Comparison of ENCODE assay signal across 8 cellular contexts in genomic region chr4:169619958-169620845, GRCh38. TPM values are rescaled to one million over a fixed set of nuclear protein-coding genes. Genes with fewer than 3 reads are reported as not detected.
A peak's percentile ranks its signal among the peaks of the same experiment; 100 is the strongest.
DNase-seq lines count a peak whose midpoint lies in the region; ATAC-seq and TF ChIP-seq lines count a peak whose summit lies in the region.

CLCN3 (plus strand) TSS chr4:169620578; CDS start chr4:169635929, 15,351 bp downstream.

- peaks cover 27% of the 10 kb centered on the region for H3K36me3 Mint-ChIP-seq in dendritic cell treated with granulocyte-macrophage colony-stimulating factor and Interleukin-4, amounts not matched to agents 40 ng/mL and 50 ng/mL, for 4 days (ENCODE audit: low read depth)

- H3K4me1 Mint-ChIP-seq in dendritic cell treated with granulocyte-macrophage colony-stimulating factor and Interleukin-4, amounts not matched to agents 40 ng/mL and 50 ng/mL, for 4 days (ENCODE audit: low read depth): peaks cover 23% of the 10 kb centered on the region

- peak; percentile 91 for ATAC-seq in GM19395 (IDR thresholded peaks at IDR 0.05; ENCODE audit: unreplicated experiment)
- peak; percentile 82 for ATAC-seq in HG03565 (IDR thresholded peaks at IDR 0.05; ENCODE audit: unreplicated experiment)
- peak; percentile 95 for ATAC-seq in left lobe of liver

- no peak for TF ChIP-seq CTCF in C4-2B (conservative IDR thresholded peaks at IDR 0.05)

- H3K27ac ChIP-seq in C4-2B: peak within 1 kb of the TSS; percentile 87

- H3K9me3 Mint-ChIP-seq in dendritic cell treated with granulocyte-macrophage colony-stimulating factor and Interleukin-4, amounts not matched to agents 40 ng/mL and 50 ng/mL, for 4 days: no peaks in the 10 kb centered on the region

- peak; percentile 90 for DNase-seq in NCI-H774 (lab: John Stamatoyannopoulos, UW)
- DNase-seq in activated CD4-positive, alpha-beta T cell treated with anti-CD3 and anti-CD28 coated beads, Interleukin-2, amount 50 U/mL, for 4 hours: peak; percentile 68
- DNase-seq in left lobe of liver (ENCODE audit: low spot score): peak; percentile 99
- peak; percentile 74 for DNase-seq in stimulated activated CD4-positive, alpha-beta T cell treated with anti-CD3 and anti-CD28 coated beads, Interleukin-2, amount 100 ng/mL, for 4 hours (ENCODE audit: low read depth)

- H3K27me3 Mint-ChIP-seq in dendritic cell treated with granulocyte-macrophage colony-stimulating factor and Interleukin-4, amounts not matched to agents 40 ng/mL and 50 ng/mL, for 4 days: no peaks in the 10 kb centered on the region

- H3K4me3 Mint-ChIP-seq in dendritic cell treated with granulocyte-macrophage colony-stimulating factor and Interleukin-4, amounts not matched to agents 40 ng/mL and 50 ng/mL, for 4 days: peak within 1 kb of the TSS; percentile 96

- peak within 1 kb of the TSS; percentile 95 for H3K27ac Mint-ChIP-seq in dendritic cell treated with granulocyte-macrophage colony-stimulating factor and Interleukin-4, amounts not matched to agents 40 ng/mL and 50 ng/mL, for 4 days

- intact Hi-C loops in dendritic cell treated with granulocyte-macrophage colony-stimulating factor and Interleukin-4, amounts not matched to agents 40 ng/mL and 50 ng/mL, for 4 days (cut with micrococcal nuclease): loop anchor here (1.0 to 5.0 kb wide), 2 partner anchors 8 to 37 kb away; partner anchors contain the start of gene NEK1

RNA-seq across cellular contexts. Expression of gene CLCN3, which starts in this region (rescaled TPM):
- total RNA-seq in left lobe of liver: 21.7 TPM

Comparison
In these comparisons a context has a peak if more than half of its experiments do, and no peak if none do; other contexts are left out.
1. Peak in every context shown above with its lines: DNase-seq, ATAC-seq and H3K27ac ChIP-seq.